Comparison of ENCODE assay signal across 1 cellular context in the genomic region with DNA sequence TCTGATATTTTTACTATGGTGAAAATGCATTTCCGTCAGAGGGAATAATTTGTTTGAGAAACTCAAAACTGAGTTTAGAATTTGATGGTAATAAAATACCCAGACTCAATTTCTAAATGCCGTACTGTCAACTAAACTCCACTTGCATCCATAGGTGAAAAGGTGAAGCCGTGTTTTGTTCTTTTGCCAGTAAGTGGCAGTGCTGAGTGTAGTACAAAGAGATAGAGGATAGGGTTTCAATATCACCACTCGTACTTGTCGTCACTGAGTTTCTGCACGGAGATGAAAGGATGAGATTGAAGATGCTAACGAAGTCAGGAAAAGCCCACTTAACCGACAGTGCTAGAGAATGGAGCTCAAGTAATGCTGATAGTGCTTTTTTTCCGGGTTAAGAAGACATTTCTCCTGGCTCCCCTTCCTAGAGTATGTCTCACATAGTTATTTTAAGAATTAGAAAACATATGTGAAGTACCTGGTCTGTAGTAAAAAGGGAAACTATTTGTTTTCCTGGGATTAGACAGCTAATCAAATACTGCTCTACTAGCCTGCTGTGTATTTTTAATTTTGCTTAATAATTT.
TF ChIP-seq lines count a peak whose summit lies in the region.

No MANE protein-coding gene starts in this region.

TF ChIP-seq in WTC11, 78 proteins besides CTCF, POLR2A, EP300 and RAD21 (continued from another document):
- TF ChIP-seq, protein P1, sequence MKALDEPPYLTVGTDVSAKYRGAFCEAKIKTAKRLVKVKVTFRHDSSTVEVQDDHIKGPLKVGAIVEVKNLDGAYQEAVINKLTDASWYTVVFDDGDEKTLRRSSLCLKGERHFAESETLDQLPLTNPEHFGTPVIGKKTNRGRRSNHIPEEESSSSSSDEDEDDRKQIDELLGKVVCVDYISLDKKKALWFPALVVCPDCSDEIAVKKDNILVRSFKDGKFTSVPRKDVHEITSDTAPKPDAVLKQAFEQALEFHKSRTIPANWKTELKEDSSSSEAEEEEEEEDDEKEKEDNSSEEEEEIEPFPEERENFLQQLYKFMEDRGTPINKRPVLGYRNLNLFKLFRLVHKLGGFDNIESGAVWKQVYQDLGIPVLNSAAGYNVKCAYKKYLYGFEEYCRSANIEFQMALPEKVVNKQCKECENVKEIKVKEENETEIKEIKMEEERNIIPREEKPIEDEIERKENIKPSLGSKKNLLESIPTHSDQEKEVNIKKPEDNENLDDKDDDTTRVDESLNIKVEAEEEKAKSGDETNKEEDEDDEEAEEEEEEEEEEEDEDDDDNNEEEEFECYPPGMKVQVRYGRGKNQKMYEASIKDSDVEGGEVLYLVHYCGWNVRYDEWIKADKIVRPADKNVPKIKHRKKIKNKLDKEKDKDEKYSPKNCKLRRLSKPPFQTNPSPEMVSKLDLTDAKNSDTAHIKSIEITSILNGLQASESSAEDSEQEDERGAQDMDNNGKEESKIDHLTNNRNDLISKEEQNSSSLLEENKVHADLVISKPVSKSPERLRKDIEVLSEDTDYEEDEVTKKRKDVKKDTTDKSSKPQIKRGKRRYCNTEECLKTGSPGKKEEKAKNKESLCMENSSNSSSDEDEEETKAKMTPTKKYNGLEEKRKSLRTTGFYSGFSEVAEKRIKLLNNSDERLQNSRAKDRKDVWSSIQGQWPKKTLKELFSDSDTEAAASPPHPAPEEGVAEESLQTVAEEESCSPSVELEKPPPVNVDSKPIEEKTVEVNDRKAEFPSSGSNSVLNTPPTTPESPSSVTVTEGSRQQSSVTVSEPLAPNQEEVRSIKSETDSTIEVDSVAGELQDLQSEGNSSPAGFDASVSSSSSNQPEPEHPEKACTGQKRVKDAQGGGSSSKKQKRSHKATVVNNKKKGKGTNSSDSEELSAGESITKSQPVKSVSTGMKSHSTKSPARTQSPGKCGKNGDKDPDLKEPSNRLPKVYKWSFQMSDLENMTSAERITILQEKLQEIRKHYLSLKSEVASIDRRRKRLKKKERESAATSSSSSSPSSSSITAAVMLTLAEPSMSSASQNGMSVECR (CRISPR knock-in tag; IDR thresholded peaks at IDR 0.05; ENCODE audit: borderline replicate concordance) = no peak
- TF ChIP-seq, protein P2, sequence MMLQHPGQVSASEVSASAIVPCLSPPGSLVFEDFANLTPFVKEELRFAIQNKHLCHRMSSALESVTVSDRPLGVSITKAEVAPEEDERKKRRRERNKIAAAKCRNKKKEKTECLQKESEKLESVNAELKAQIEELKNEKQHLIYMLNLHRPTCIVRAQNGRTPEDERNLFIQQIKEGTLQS (CRISPR knock-in tag; conservative IDR thresholded peaks at IDR 0.05) = no peak
- no peak for TF ChIP-seq ZNF232 (CRISPR knock-in tag; IDR thresholded peaks at IDR 0.05)
- TF ChIP-seq ZNF138 (CRISPR knock-in tag; conservative IDR thresholded peaks at IDR 0.05) = no peak
- TF ChIP-seq, protein P3, sequence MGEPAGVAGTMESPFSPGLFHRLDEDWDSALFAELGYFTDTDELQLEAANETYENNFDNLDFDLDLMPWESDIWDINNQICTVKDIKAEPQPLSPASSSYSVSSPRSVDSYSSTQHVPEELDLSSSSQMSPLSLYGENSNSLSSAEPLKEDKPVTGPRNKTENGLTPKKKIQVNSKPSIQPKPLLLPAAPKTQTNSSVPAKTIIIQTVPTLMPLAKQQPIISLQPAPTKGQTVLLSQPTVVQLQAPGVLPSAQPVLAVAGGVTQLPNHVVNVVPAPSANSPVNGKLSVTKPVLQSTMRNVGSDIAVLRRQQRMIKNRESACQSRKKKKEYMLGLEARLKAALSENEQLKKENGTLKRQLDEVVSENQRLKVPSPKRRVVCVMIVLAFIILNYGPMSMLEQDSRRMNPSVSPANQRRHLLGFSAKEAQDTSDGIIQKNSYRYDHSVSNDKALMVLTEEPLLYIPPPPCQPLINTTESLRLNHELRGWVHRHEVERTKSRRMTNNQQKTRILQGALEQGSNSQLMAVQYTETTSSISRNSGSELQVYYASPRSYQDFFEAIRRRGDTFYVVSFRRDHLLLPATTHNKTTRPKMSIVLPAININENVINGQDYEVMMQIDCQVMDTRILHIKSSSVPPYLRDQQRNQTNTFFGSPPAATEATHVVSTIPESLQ (CRISPR knock-in tag; IDR thresholded peaks at IDR 0.05) = no peak
